8 cellular contexts compared by ENCODE assay signal in the genomic region with DNA sequence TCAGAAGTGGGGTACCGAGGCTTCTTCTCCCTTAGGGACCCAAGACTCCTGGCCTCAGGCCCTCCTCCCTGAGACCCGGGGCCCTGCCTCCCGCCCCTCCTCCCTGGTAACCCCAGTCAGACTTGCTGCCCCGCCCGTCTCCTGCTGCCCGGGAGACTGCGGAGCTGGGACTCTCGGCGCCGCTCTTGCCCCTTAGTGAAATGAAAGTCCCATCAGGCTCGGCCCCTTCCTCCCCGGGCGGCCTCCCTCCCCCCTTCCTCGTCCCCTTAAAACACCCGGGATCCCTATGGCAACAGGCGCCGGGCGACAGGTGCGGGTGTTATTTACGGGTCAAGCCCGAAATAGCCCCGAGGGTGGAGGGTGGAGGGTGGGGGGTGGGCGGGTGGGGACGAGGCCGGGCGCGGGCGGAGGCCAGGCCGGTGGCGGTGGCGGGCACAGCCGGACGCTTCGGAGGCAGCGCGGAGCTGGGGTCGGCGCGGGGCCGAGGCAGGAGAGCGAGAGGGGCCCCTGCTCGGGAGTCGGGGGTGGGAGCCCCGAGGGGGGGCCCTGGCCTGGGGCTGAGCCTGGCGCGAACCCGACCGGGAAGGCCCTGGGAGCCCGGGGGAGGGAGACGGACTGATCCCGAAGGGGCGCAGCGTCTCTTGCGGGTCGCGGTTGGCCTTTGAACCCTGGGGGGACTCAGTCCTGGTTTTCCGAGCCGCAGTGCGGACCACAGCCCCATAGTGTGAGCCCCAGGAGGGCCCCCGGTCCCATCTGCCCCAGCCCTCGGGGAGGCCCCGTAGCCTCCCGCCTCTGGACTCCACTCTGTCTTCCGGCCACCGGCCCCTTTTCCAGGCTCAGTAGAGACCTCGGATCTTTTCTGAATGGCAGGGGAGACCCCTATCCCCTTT. TPM values are rescaled to one million over a fixed set of nuclear protein-coding genes. Genes with fewer than 3 reads are reported as not detected.
DNase-seq lines count a peak whose midpoint lies in the region; ATAC-seq lines count a peak whose summit lies in the region.

TSS of gene CACNG6 (plus strand) at position 414 of the 890 bp plus-strand sequence. CDS start 1,241 bp downstream, outside the sequence.

- H3K27me3 Mint-ChIP-seq in stimulated activated naive CD8-positive, alpha-beta T cell treated with anti-CD3 and anti-CD28 coated beads, Interleukin-15, amount 100 ng/mL, for 72 hours = peaks cover 60% of the 10 kb centered on the region
- H3K27me3 Mint-ChIP-seq in activated T-helper 17 cell treated with anti-CD3 and anti-CD28 coated beads, Interleukin-2, amount 50 U/mL, for 72 hours = peaks cover 41% of the 10 kb centered on the region

- no peak for DNase-seq in stimulated activated naive CD8-positive, alpha-beta T cell treated with anti-CD3 and anti-CD28 coated beads, Interleukin-15, amount 100 ng/mL, for 72 hours
- no peak for DNase-seq in stimulated activated naive CD8-positive, alpha-beta T cell treated with anti-CD3 and anti-CD28 coated beads, Interleukin-15, Interleukin-2, amounts not matched to agents 100 U/mL and 50 U/mL, for 24 hours
- DNase-seq in left lobe of liver (ENCODE audit: low spot score) (no peak), Karpas-422 (no peak), HuH-7 (ENCODE audit: low spot score) (no peak)

- H2AFZ ChIP-seq in Karpas-422 (ENCODE audit: low read length) = no peak within 1 kb of the TSS

- H3K36me3 ChIP-seq in Karpas-422 (ENCODE audit: insufficient read depth, low read length) = no peaks in the 10 kb centered on the region

- H3K27me3 ChIP-seq in Karpas-422 (ENCODE audit: low read length) = no peaks in the 10 kb centered on the region

- H3K4me3 ChIP-seq in Karpas-422 (ENCODE audit: low read length) = no peak within 1 kb of the TSS

- H3K9me3 Mint-ChIP-seq in stimulated activated naive CD8-positive, alpha-beta T cell treated with anti-CD3 and anti-CD28 coated beads, Interleukin-15, amount 100 ng/mL, for 72 hours = no peaks in the 10 kb centered on the region
- H3K9me3 Mint-ChIP-seq in activated T-helper 17 cell treated with anti-CD3 and anti-CD28 coated beads, Interleukin-2, amount 50 U/mL, for 72 hours = no peaks in the 10 kb centered on the region

- H3K36me3 Mint-ChIP-seq in activated T-helper 17 cell treated with anti-CD3 and anti-CD28 coated beads, Interleukin-2, amount 50 U/mL, for 72 hours (ENCODE audit: low read depth) = no peaks in the 10 kb centered on the region

- H4K20me1 ChIP-seq in Karpas-422 (ENCODE audit: insufficient read depth, low read depth, low read length) = no peaks in the 10 kb centered on the region

- no peak within 1 kb of the TSS for H3K9ac ChIP-seq in Karpas-422 (ENCODE audit: low read length)

- peaks cover 7% of the 10 kb centered on the region for H3K4me1 Mint-ChIP-seq in stimulated activated naive CD8-positive, alpha-beta T cell treated with anti-CD3 and anti-CD28 coated beads, Interleukin-15, amount 100 ng/mL, for 72 hours
- no peaks in the 10 kb centered on the region for H3K4me1 Mint-ChIP-seq in activated T-helper 17 cell treated with anti-CD3 and anti-CD28 coated beads, Interleukin-2, amount 50 U/mL, for 72 hours

- no peak within 1 kb of the TSS for H3K27ac Mint-ChIP-seq in stimulated activated naive CD8-positive, alpha-beta T cell treated with anti-CD3 and anti-CD28 coated beads, Interleukin-15, amount 100 ng/mL, for 72 hours
- no peak within 1 kb of the TSS for H3K27ac Mint-ChIP-seq in activated T-helper 17 cell treated with anti-CD3 and anti-CD28 coated beads, Interleukin-2, amount 50 U/mL, for 72 hours

- no peak within 1 kb of the TSS for H3K4me2 ChIP-seq in Karpas-422 (ENCODE audit: low read depth, low read length, poor library complexity, severe bottlenecking)

- H3K9me2 ChIP-seq in Karpas-422 (replicated peaks; ENCODE audit: insufficient read depth, low read length) = no peaks in the 10 kb centered on the region

- H3K4me1 ChIP-seq in Karpas-422 (ENCODE audit: low read length) = no peaks in the 10 kb centered on the region

- peak; percentile 40 for ATAC-seq in stimulated activated naive CD8-positive, alpha-beta T cell treated with anti-CD3 and anti-CD28 coated beads, Interleukin-15, amount 100 ng/mL, for 72 hours
- no peak for ATAC-seq in stimulated activated naive CD8-positive, alpha-beta T cell treated with anti-CD3 and anti-CD28 coated beads, Interleukin-15, Interleukin-2, amounts not matched to agents 100 U/mL and 50 U/mL, for 24 hours
- no peak for ATAC-seq in activated T-helper 17 cell treated with anti-CD3 and anti-CD28 coated beads, Interleukin-2, amount 50 U/mL, for 72 hours (replicated peaks)
- ATAC-seq in left lobe of liver (peak; percentile 22), HG02885 (IDR thresholded peaks at IDR 0.05; ENCODE audit: poor library complexity, unreplicated experiment) (no peak), HG03039 (IDR thresholded peaks at IDR 0.05; ENCODE audit: unreplicated experiment) (no peak)

- no peak within 1 kb of the TSS for H3K27ac ChIP-seq in Karpas-422 (ENCODE audit: low read length)

- no peaks in the 10 kb centered on the region for H3K9me3 ChIP-seq in Karpas-422 (ENCODE audit: low read length)

- peak within 1 kb of the TSS; percentile 57 to 63 for H3K4me3 Mint-ChIP-seq in stimulated activated naive CD8-positive, alpha-beta T cell treated with anti-CD3 and anti-CD28 coated beads, Interleukin-15, amount 100 ng/mL, for 72 hours
- H3K4me3 Mint-ChIP-seq in activated T-helper 17 cell treated with anti-CD3 and anti-CD28 coated beads, Interleukin-2, amount 50 U/mL, for 72 hours = peak within 1 kb of the TSS; percentile 53

- no peaks in the 10 kb centered on the region for H3K79me2 ChIP-seq in Karpas-422 (ENCODE audit: low read length)

RNA-seq across cellular contexts. Expression of gene CACNG6, which starts in this region (rescaled TPM):
- total RNA-seq in activated T-helper 17 cell treated with anti-CD3 and anti-CD28 coated beads, Interleukin-2, amount 50 U/mL, for 72 hours = not detected
- total RNA-seq in left lobe of liver = not detected
- total RNA-seq in Karpas-422 (2014; rRNA removed; shearing (Covaris generic); ENCODE audit: low replicate concordance) = not detected in 2 replicates

Comparison
In these comparisons a context has a peak if more than half of its experiments do, and no peak if none do; other contexts are left out.
1. Peak in ATAC-seq in left lobe of liver; RNA of the gene not detected or under 1 TPM.